In genomic region chr14:34423445-34423844, GRCh38 we compare ENCODE assay signal across 30 cellular contexts.
"Had no signal": no experiment of that assay in that cellular context is flagged by ENCODE, and none has a peak within 500 bp of the region (broad histone marks: within the 10 kb centered on the region; RNA-seq: fewer than 3 reads in every experiment).

No MANE protein-coding gene starts in this region.

- DNase-seq: activated CD4-positive, alpha-beta memory T cell treated with anti-CD3 and anti-CD28 coated beads, Interleukin-2, amount 10 ng/mL, durations not matched to agents 7 days and 5 days; activated CD4-positive, alpha-beta T cell treated with anti-CD3 and anti-CD28 coated beads for 1 hour; activated CD4-positive, alpha-beta T cell treated with anti-CD3 and anti-CD28 coated beads for 48 hours; activated CD4-positive, CD25-positive, alpha-beta regulatory T cell; activated CD8-positive, alpha-beta memory T cell treated with anti-CD3 and anti-CD28 coated beads for 24 hours; activated CD8-positive, alpha-beta memory T cell treated with anti-CD3 and anti-CD28 coated beads, Interleukin-2, amount 10 ng/mL, durations not matched to agents 7 days and 5 days; activated CD8-positive, alpha-beta memory T cell treated with anti-CD3 and anti-CD28 coated beads, Interleukin-2, amount 50 U/mL, for 48 hours; activated effector memory CD4-positive, alpha-beta T cell treated with Interleukin-2 at 50 U/mL for 16 hours; activated naive CD4-positive, alpha-beta T cell treated with anti-CD3 and anti-CD28 coated beads, Interleukin-2, amount 10 ng/mL, durations not matched to agents 7 days and 5 days; activated naive CD8-positive, alpha-beta T cell treated with anti-CD3 and anti-CD28 coated beads, Interleukin-2, amount 50 U/mL, for 24 hours; activated T-cell treated with anti-CD3 and anti-CD28 coated beads, Interleukin-2, amount 50 U/mL, for 48 hours; amniotic stem cell; aorta; brain microvascular endothelial cell; NCI-H1105; NCI-H1417 treated with DMSO at 0.1 percent for 48 hours; NCI-H1694 treated with DMSO at 0.1 percent for 48 hours; NCI-H2029; NCI-H2171; NCI-H510A; NCI-H526; NCI-H774; SHP77; SJCRH30; SW 1271; T-helper 1 cell; T-helper 2 cell; T-helper 9 cell had no signal

- FAIRE-seq: K562 had no signal

- ATAC-seq: activated CD8-positive, alpha-beta memory T cell treated with anti-CD3 and anti-CD28 coated beads, Interleukin-2, amount 10 ng/mL, durations not matched to agents 7 days and 5 days; activated naive CD8-positive, alpha-beta T cell treated with anti-CD3 and anti-CD28 coated beads, Interleukin-2, amount 50 U/mL, for 24 hours; K562; Panc1 had no signal
